22 cellular contexts compared by ENCODE assay signal in genomic region chr4:21067351-21067750, GRCh38.
A peak's percentile ranks its signal among the peaks of the same experiment; 100 is the strongest.
DNase-seq lines count a peak whose midpoint lies in the region; ATAC-seq and TF ChIP-seq lines count a peak whose summit lies in the region.
"Had no signal": no experiment of that assay in that cellular context is flagged by ENCODE, and none has a peak within 500 bp of the region (broad histone marks: within the 10 kb centered on the region; RNA-seq: fewer than 3 reads in every experiment).

No MANE protein-coding gene starts in this region.

- no peak overlapping the region for H2BK12ac ChIP-seq in H9 (ENCODE audit: insufficient read length, low read depth, low read length)

- no peak overlapping the region for H4K5ac ChIP-seq in H9 (ENCODE audit: insufficient read length, low read depth, low read length)

- H3K4ac ChIP-seq in H9 (ENCODE audit: low read depth, low read length): no peak overlapping the region

- intact Hi-C loops in upper lobe of right lung (cut with DNase I): no loop called here

- H3K4me3 Mint-ChIP-seq in H9: no peak overlapping the region
- H3K4me3 Mint-ChIP-seq: CD14-positive monocyte; CD4-positive, alpha-beta memory T cell; CD4-positive, CD25-positive, alpha-beta regulatory T cell; CD8-positive, alpha-beta memory T cell had no signal

- no peaks in the 10 kb centered on the region for H3K79me1 ChIP-seq in H9 (ENCODE audit: insufficient read depth, low read depth, low read length, poor library complexity, severe bottlenecking)

- H4K20me1 ChIP-seq in H9 (ENCODE audit: control insufficient read depth, insufficient read depth, insufficient read length): no peaks in the 10 kb centered on the region
- H4K20me1 ChIP-seq: BLaER1 had no signal

- H3K27ac ChIP-seq in upper lobe of right lung (no peak overlapping the region), H9 (ENCODE audit: insufficient read length, low read depth, low read length) (no peak overlapping the region)
- H3K27ac ChIP-seq: BLaER1 had no signal

- no peak overlapping the region for H3K9ac ChIP-seq in H9 (ENCODE audit: extremely low read depth, insufficient read length, low read length)
- H3K9ac ChIP-seq: BLaER1 had no signal

- H3K14ac ChIP-seq in H9 (ENCODE audit: insufficient read depth, low read length): no peak overlapping the region

- no peak overlapping the region for H2AK5ac ChIP-seq in H9 (ENCODE audit: insufficient read length, low read length)

- peaks cover 0 to 3% of the 10 kb centered on the region in 2 experiments; a peak in 1 of 5 replicates for H3K9me3 Mint-ChIP-seq in H9

- H3K18ac ChIP-seq in H9 (ENCODE audit: insufficient read length, low read depth, low read length): no peak overlapping the region

- no peak overlapping the region for H3K4me3 ChIP-seq in upper lobe of right lung
- H3K4me3 ChIP-seq: BLaER1, GM12878 had no signal

- H3K79me2 ChIP-seq in H9 (ENCODE audit: insufficient read depth, low read length): no peaks in the 10 kb centered on the region

- H3K4me2 ChIP-seq in H9 (ENCODE audit: insufficient read depth, insufficient read length, low read length): no peak overlapping the region
- H3K4me2 ChIP-seq: BLaER1 had no signal

- no peaks in the 10 kb centered on the region for H3K36me3 ChIP-seq in upper lobe of right lung
- H3K36me3 ChIP-seq: BE2C, BLaER1 had no signal

- H3K4me1 Mint-ChIP-seq in H9: no peaks in the 10 kb centered on the region
- H3K4me1 Mint-ChIP-seq: CD14-positive monocyte; CD4-positive, alpha-beta memory T cell; CD4-positive, CD25-positive, alpha-beta regulatory T cell; CD8-positive, alpha-beta memory T cell had no signal

- no peak overlapping the region for H2BK20ac ChIP-seq in H9 (ENCODE audit: low read depth, low read length, poor library complexity, severe bottlenecking)

- H4K91ac ChIP-seq in H9 (ENCODE audit: insufficient read length, low read depth, low read length): no peak overlapping the region

- no peak overlapping the region for H2BK5ac ChIP-seq in H9 (ENCODE audit: insufficient read length, low read length)

- H3K4me1 ChIP-seq in upper lobe of right lung (no peaks in the 10 kb centered on the region), H9 (ENCODE audit: insufficient read depth, low read length) (no peaks in the 10 kb centered on the region)
- H3K4me1 ChIP-seq: BE2C, BLaER1 had no signal

- DNase-seq in NCI-H82 (lab: John Stamatoyannopoulos, UW): peak; percentile 2
- no peak for DNase-seq in NCI-H82 treated with DMSO at 0.1 percent for 48 hours (lab: John Stamatoyannopoulos, UW; ENCODE audit: unreplicated experiment)
- DNase-seq in cerebellum (ENCODE audit: low spot score): peak; percentile 3
- DNase-seq in upper lobe of right lung: no peak
- DNase-seq in NCI-H345 treated with DMSO at 0.1 percent for 48 hours (lab: John Stamatoyannopoulos, UW; ENCODE audit: unreplicated experiment): no peak
- DNase-seq in H9: no peak
- DNase-seq: 8988T; ACHN; BE2C; C1 segment of cervical spinal cord; CD4-positive, alpha-beta memory T cell; CD4-positive, CD25-positive, alpha-beta regulatory T cell; CD8-positive, alpha-beta memory T cell; COR-L47; DMS 273 treated with DMSO at 0.1 percent for 48 hours; DMS153; DND-41; EL; GDM1 had no signal

- H2BK120ac ChIP-seq in H9 (ENCODE audit: low read depth, low read length, poor library complexity, severe bottlenecking): no peak overlapping the region

- no peak overlapping the region for H3K27ac Mint-ChIP-seq in H9
- H3K27ac Mint-ChIP-seq: CD14-positive monocyte; CD4-positive, alpha-beta memory T cell; CD4-positive, CD25-positive, alpha-beta regulatory T cell had no signal

- ATAC-seq in upper lobe of right lung: peak; percentile 21
- ATAC-seq: GM12878 had no signal

- H3K23ac ChIP-seq in H9 (ENCODE audit: insufficient read length, low read depth, low read length): no peak overlapping the region

- TF ChIP-seq CTCF in upper lobe of right lung (IDR thresholded peaks at IDR 0.05) (no peak), H9 (conservative IDR thresholded peaks at IDR 0.05) (no peak)

- no peak overlapping the region for H4K8ac ChIP-seq in H9 (replicated peaks; ENCODE audit: insufficient read length, low read depth, low read length)

- no peaks in the 10 kb centered on the region for H3K9me3 ChIP-seq in upper lobe of right lung
- H3K9me3 ChIP-seq in H9 (ENCODE audit: control insufficient read depth, low read depth, low read length): no peaks in the 10 kb centered on the region
- H3K9me3 ChIP-seq: BE2C, BLaER1 had no signal

- no peak overlapping the region for H2BK15ac ChIP-seq in H9 (ENCODE audit: low read depth, low read length)

- no CpG with 5 or more reads among the region's 1 CpG for WGBS in H9 (ENCODE audit: extremely low coverage, insufficient read length, low lambda C conversion rate)

- no peak overlapping the region for H2AFZ ChIP-seq in H9 (ENCODE audit: low read length)

- H3K27me3 ChIP-seq in upper lobe of right lung (no peaks in the 10 kb centered on the region), H9 (ENCODE audit: insufficient read depth, low read length) (no peaks in the 10 kb centered on the region)
- H3K27me3 ChIP-seq: BE2C, BLaER1 had no signal

- H3K36me3 Mint-ChIP-seq in H9 (ENCODE audit: insufficient read depth in 1 of 3, low read depth in 3 of 3): no peaks in the 10 kb centered on the region
- H3K36me3 Mint-ChIP-seq: CD14-positive monocyte; CD4-positive, alpha-beta memory T cell; CD4-positive, CD25-positive, alpha-beta regulatory T cell had no signal

- no peak overlapping the region for H3K56ac ChIP-seq in H9 (ENCODE audit: insufficient read length, low read depth, low read length)

- H3K23me2 ChIP-seq in H9 (ENCODE audit: insufficient read length, low read depth, low read length, poor library complexity, severe bottlenecking): no peaks in the 10 kb centered on the region

- H3T11ph ChIP-seq in H9 (ENCODE audit: low read length): no peak overlapping the region

- H3K27me3 Mint-ChIP-seq in H9 (ENCODE audit: low read depth): no peaks in the 10 kb centered on the region
- H3K27me3 Mint-ChIP-seq: CD4-positive, alpha-beta memory T cell; CD4-positive, CD25-positive, alpha-beta regulatory T cell; CD8-positive, alpha-beta memory T cell had no signal

Comparison
In these comparisons a context has a peak if more than half of its experiments do, and no peak if none do; other contexts are left out.
1. DNase-seq: peak in NCI-H82 (single experiment) and cerebellum (single experiment); none in NCI-H82 treated with DMSO at 0.1 percent for 48 hours (single experiment), upper lobe of right lung (single experiment), NCI-H345 treated with DMSO at 0.1 percent for 48 hours (single experiment) and H9 (single experiment).